8 cellular contexts compared by ENCODE assay signal in genomic region chr21:34807881-34808568, GRCh38.
DNase-seq lines count a peak whose midpoint lies in the region; ATAC-seq and TF ChIP-seq lines count a peak whose summit lies in the region.

No MANE protein-coding gene starts in this region.

- peaks cover 81% of the 10 kb centered on the region for H3K4me1 Mint-ChIP-seq in CD4-positive, alpha-beta T cell (ENCODE audit: low read depth)

- H3K27me3 Mint-ChIP-seq in CD4-positive, alpha-beta T cell: no peaks in the 10 kb centered on the region

- H3K27me3 ChIP-seq in CD4-positive, alpha-beta T cell (ENCODE audit: control insufficient read depth, insufficient read depth, low read length): no peaks in the 10 kb centered on the region

- POLR2A ChIA-PET in CD4-positive, alpha-beta T cell (lab: Charles Lee): no interaction called here

- H3K4me3 Mint-ChIP-seq in CD4-positive, alpha-beta T cell: peak overlapping the region; percentile 17

- H3K36me3 Mint-ChIP-seq in CD4-positive, alpha-beta T cell (ENCODE audit: low read depth): peaks cover 92% of the 10 kb centered on the region

- DNase-seq in CD4-positive, alpha-beta T cell: peak; percentile 18 to 49 (median 34)
- peak; percentile 48 to 58 for DNase-seq in Kasumi-1 (lab: John Stamatoyannopoulos, UW)
- peak; percentile 44 for DNase-seq in activated CD8-positive, alpha-beta memory T cell treated with anti-CD3 and anti-CD28 coated beads, Interleukin-2, amount 50 U/mL, for 24 hours (ENCODE audit: extremely low read depth)
- DNase-seq in fibroblast of gingiva (ENCODE audit: low read depth): peak; percentile 91
- DNase-seq in stimulated activated CD4-positive, alpha-beta T cell treated with anti-CD3 and anti-CD28 coated beads, Interleukin-1b, Interleukin-23, amount 100 ng/mL, for 1 hour (ENCODE audit: low read depth in 2 of 2): peak; percentile 2 to 14
- DNase-seq in KG1 (lab: John Stamatoyannopoulos, UW): no peak
- DNase-seq in NCI-H2081 (lab: John Stamatoyannopoulos, UW): no peak

- CTCF ChIA-PET in CD4-positive, alpha-beta T cell (lab: Charles Lee): interaction anchor here (0.9 to 2.1 kb wide), 6 partner anchors 29 to 239 kb away, joined by 3 to 7 read pairs (median 4); no protein-coding TSS in a partner anchor

- H3K27ac ChIP-seq in CD4-positive, alpha-beta T cell (ENCODE audit: low read depth, low read length): peak overlapping the region; percentile 57

- peak; percentile 41 for ATAC-seq in CD4-positive, alpha-beta T cell (ENCODE audit: poor library complexity)
- no peak for ATAC-seq in HG03135 (IDR thresholded peaks at IDR 0.05; ENCODE audit: unreplicated experiment)

- H3K9me3 Mint-ChIP-seq in CD4-positive, alpha-beta T cell: no peaks in the 10 kb centered on the region

- TF ChIP-seq CTCF in CD4-positive, alpha-beta T cell (IDR thresholded peaks at IDR 0.05): no peak

- intact Hi-C loops in CD4-positive, alpha-beta T cell (cut with DNase I, micrococcal nuclease): loop anchor here in 1 of 2 experiments (10.0 kb wide), 1 partner anchor 807 kb away; no protein-coding TSS in a partner anchor

- H3K27ac Mint-ChIP-seq in CD4-positive, alpha-beta T cell: peak overlapping the region; percentile 94

- H3K9me3 ChIP-seq in CD4-positive, alpha-beta T cell (ENCODE audit: control insufficient read depth, low read length): no peaks in the 10 kb centered on the region

Comparison
In these comparisons a context has a peak if more than half of its experiments do, and no peak if none do; other contexts are left out.
1. DNase-seq: peak in CD4-positive, alpha-beta T cell (10 of 10), Kasumi-1 (2 of 2), activated CD8-positive, alpha-beta memory T cell treated with anti-CD3 and anti-CD28 coated beads, Interleukin-2, amount 50 U/mL, for 24 hours (single experiment), fibroblast of gingiva (single experiment) and stimulated activated CD4-positive, alpha-beta T cell treated with anti-CD3 and anti-CD28 coated beads, Interleukin-1b, Interleukin-23, amount 100 ng/mL, for 1 hour (2 of 2); none in KG1 (single experiment) and NCI-H2081 (0 of 2).